In genomic region chr11:128519353-128519752, GRCh38 we compare ENCODE assay signal across 9 cellular contexts.
DNase-seq lines count a peak whose midpoint lies in the region; ATAC-seq and TF ChIP-seq lines count a peak whose summit lies in the region.
"Had no signal": no experiment of that assay in that cellular context is flagged by ENCODE, and none has a peak within 500 bp of the region (broad histone marks: within the 10 kb centered on the region; RNA-seq: fewer than 3 reads in every experiment).

No MANE protein-coding gene starts in this region.

- intact Hi-C loops in MCF 10A (cut with micrococcal nuclease), result no loop called here

- TF ChIP-seq CTCF in MCF 10A (IDR thresholded peaks at IDR 0.05; ENCODE audit: unreplicated experiment) (no peak), nephron (IDR thresholded peaks at IDR 0.05; ENCODE audit: unreplicated experiment in 3 of 3) (no peak), GM13977 (IDR thresholded peaks at IDR 0.05; ENCODE audit: extremely low read depth, insufficient read depth, missing control alignments) (no peak)

- in situ Hi-C loops in GM13977 (cut with MboI; ENCODE audit: low pct_unique_long_range_greater_than_20kb, low sequenced_read_pairs, unreplicated experiment), result no loop called here

- H3K27ac ChIP-seq in CD8-positive, alpha-beta memory T cell (ENCODE audit: low read depth, low read length), result peak overlapping the region; percentile 92

- H3K36me3 ChIP-seq in CD8-positive, alpha-beta memory T cell (ENCODE audit: insufficient read depth, low read length), result peaks cover 39% of the 10 kb centered on the region

- H3K27me3 Mint-ChIP-seq in CD8-positive, alpha-beta memory T cell, result peaks cover 0 to 2% of the 10 kb centered on the region in 2 donors
- no peaks in the 10 kb centered on the region for H3K27me3 Mint-ChIP-seq in MCF 10A (ENCODE audit: insufficient read depth, unreplicated experiment)
- H3K27me3 Mint-ChIP-seq in nephron (ENCODE audit: low read depth), result peaks cover 29% of the 10 kb centered on the region

- DNase-seq in CD8-positive, alpha-beta memory T cell, result peak in 1 of 5 donors; percentile 30
- DNase-seq in MCF 10A (ENCODE audit: unreplicated experiment) (no peak), GM13977 (ENCODE audit: low spot score) (no peak), NCI-H1105 treated with DMSO at 0.1 percent for 48 hours (lab: John Stamatoyannopoulos, UW) (no peak), COLO829 (ENCODE audit: low spot score) (no peak)

- H3K36me3 Mint-ChIP-seq in CD8-positive, alpha-beta memory T cell, result peaks cover 54 to 82% (median 58%) of the 10 kb centered on the region in 3 donors
- H3K36me3 Mint-ChIP-seq in MCF 10A (ENCODE audit: insufficient read depth, unreplicated experiment) (peaks cover 6% of the 10 kb centered on the region), nephron (ENCODE audit: low read depth) (peaks cover 1% of the 10 kb centered on the region)

- peaks cover 22% of the 10 kb centered on the region for H3K4me1 ChIP-seq in CD8-positive, alpha-beta memory T cell (ENCODE audit: insufficient read depth, low read length)

- H3K4me3 ChIP-seq in CD8-positive, alpha-beta memory T cell (ENCODE audit: low read length), result peak overlapping the region; percentile 97
- H3K4me3 ChIP-seq: body of pancreas had no signal

- POLR2A ChIA-PET in CD8-positive, alpha-beta memory T cell (lab: Charles Lee), result interaction anchor here (1.0 to 5.9 kb wide), 11 partner anchors 9 to 234 kb away, joined by 3 to 69 read pairs (median 7); no protein-coding TSS in a partner anchor
- POLR2A ChIA-PET in MCF 10A (lab: Yijun Ruan, JAX), result interaction anchor here (0.7 to 7.4 kb wide), 10 partner anchors 11 to 311 kb away, joined by 3 to 124 read pairs (median 6); no protein-coding TSS in a partner anchor

- ATAC-seq in HG02943 (IDR thresholded peaks at IDR 0.05; ENCODE audit: low read depth, unreplicated experiment), result peak; percentile 30
- ATAC-seq in HG03460 (IDR thresholded peaks at IDR 0.05; ENCODE audit: unreplicated experiment), result no peak
- ATAC-seq: body of pancreas had no signal

- H3K9me3 Mint-ChIP-seq in CD8-positive, alpha-beta memory T cell, result no peaks in the 10 kb centered on the region
- H3K9me3 Mint-ChIP-seq in MCF 10A (ENCODE audit: unreplicated experiment), result no peaks in the 10 kb centered on the region
- no peaks in the 10 kb centered on the region for H3K9me3 Mint-ChIP-seq in nephron

- H3K9me3 ChIP-seq in CD8-positive, alpha-beta memory T cell (ENCODE audit: low read length), result no peaks in the 10 kb centered on the region
- H3K9me3 ChIP-seq: body of pancreas had no signal

- peaks cover 39 to 45% (median 43%) of the 10 kb centered on the region in 3 donors for H3K4me1 Mint-ChIP-seq in CD8-positive, alpha-beta memory T cell
- H3K4me1 Mint-ChIP-seq in MCF 10A (ENCODE audit: insufficient read depth, unreplicated experiment) (peaks cover 74% of the 10 kb centered on the region), nephron (peaks cover 80% of the 10 kb centered on the region)

- H3K4me3 Mint-ChIP-seq in CD8-positive, alpha-beta memory T cell, result peak overlapping the region; percentile 95 to 100 (median 98)
- H3K4me3 Mint-ChIP-seq in MCF 10A (ENCODE audit: unreplicated experiment) (peak overlapping the region; percentile 78), nephron (peak overlapping the region; percentile 79 to 90 (median 88))

- CTCF ChIA-PET in CD8-positive, alpha-beta memory T cell (lab: Charles Lee), result interaction anchor here (0.8 to 6.2 kb wide), 18 partner anchors 10 to 230 kb away, joined by 3 to 82 read pairs (median 8); no protein-coding TSS in a partner anchor
- CTCF ChIA-PET in MCF 10A (lab: Yijun Ruan, JAX), result interaction anchor here (1.2 to 4.5 kb wide), 6 partner anchors 10 to 361 kb away, joined by 3 to 35 read pairs (median 7); no protein-coding TSS in a partner anchor

- no TSS peak for BruUV-seq in MCF 10A (replicated peaks; lab: Mats Ljungman, UMichigan)

- peak overlapping the region; percentile 69 to 99 (median 98) for H3K27ac Mint-ChIP-seq in CD8-positive, alpha-beta memory T cell
- peak overlapping the region; percentile 79 for H3K27ac Mint-ChIP-seq in MCF 10A (ENCODE audit: low read depth, unreplicated experiment)
- peak overlapping the region; percentile 76 to 90 (median 85) for H3K27ac Mint-ChIP-seq in nephron

- H3K27me3 ChIP-seq in CD8-positive, alpha-beta memory T cell (ENCODE audit: insufficient read depth, low read length, poor library complexity, severe bottlenecking), result no peaks in the 10 kb centered on the region
- H3K27me3 ChIP-seq: body of pancreas had no signal
